Comparison of ENCODE assay signal across 8 cellular contexts in genomic region chr9:112443200-112443599, GRCh38. TPM values are rescaled to one million over a fixed set of nuclear protein-coding genes. Genes with fewer than 3 reads are reported as not detected.
A peak's percentile ranks its signal among the peaks of the same experiment; 100 is the strongest.
DNase-seq lines count a peak whose midpoint lies in the region; ATAC-seq and TF ChIP-seq lines count a peak whose summit lies in the region.

No MANE protein-coding gene starts in this region.

- no peaks in the 10 kb centered on the region for H3K9me3 Mint-ChIP-seq in naive thymus-derived CD8-positive, alpha-beta T cell

- TF ChIP-seq CTCF in NB4 (IDR thresholded peaks at IDR 0.05; ENCODE audit: low read depth, low read length), result peak; percentile 43
- peak; percentile 70 for TF ChIP-seq CTCF in brain microvascular endothelial cell (IDR thresholded peaks at IDR 0.05; ENCODE audit: low read depth, low read length, missing control alignments)

- no peak for ATAC-seq in naive thymus-derived CD8-positive, alpha-beta T cell
- no peak for ATAC-seq in GM19035 (IDR thresholded peaks at IDR 0.05; ENCODE audit: unreplicated experiment)

- POLR2A ChIA-PET in naive thymus-derived CD8-positive, alpha-beta T cell (lab: Charles Lee), result interaction anchor here (1.9 kb wide), 1 partner anchor 44 kb away, joined by 5 read pairs; the partner anchor contains the start of gene KIAA1958

- H3K27me3 Mint-ChIP-seq in naive thymus-derived CD8-positive, alpha-beta T cell, result no peaks in the 10 kb centered on the region

- peaks cover 0 to 29% (median 1%) of the 10 kb centered on the region in 4 donors for H3K4me1 Mint-ChIP-seq in naive thymus-derived CD8-positive, alpha-beta T cell

- H3K36me3 Mint-ChIP-seq in naive thymus-derived CD8-positive, alpha-beta T cell, result peaks cover 0 to 26% (median 5%) of the 10 kb centered on the region in 3 donors

- TF ChIP-seq POLR2A in NB4 (IDR thresholded peaks at IDR 0.05; ENCODE audit: extremely low read depth, insufficient read length), result no peak

- H3K36me3 ChIP-seq in brain microvascular endothelial cell (replicated peaks), result peaks cover 2% of the 10 kb centered on the region

- H3K4me3 Mint-ChIP-seq in naive thymus-derived CD8-positive, alpha-beta T cell, result no peak overlapping the region

- H3K27ac Mint-ChIP-seq in naive thymus-derived CD8-positive, alpha-beta T cell, result no peak overlapping the region

- H3K4me3 ChIP-seq in NB4 (ENCODE audit: low read depth, low read length) (no peak overlapping the region), brain microvascular endothelial cell (ENCODE audit: low read depth, low read length) (no peak overlapping the region)

- in situ Hi-C loops in brain microvascular endothelial cell (cut with HindIII; ENCODE audit: low pct_ligation_motif_present, low sequenced_read_pairs), result no loop called here

- no peaks in the 10 kb centered on the region for H3K27me3 ChIP-seq in brain microvascular endothelial cell (replicated peaks)

- no peak overlapping the region for H3K27ac ChIP-seq in brain microvascular endothelial cell

- DNase-seq in SIG-M5 treated with dmso at 0.1 percent for 504 hours (lab: John Stamatoyannopoulos, UW; ENCODE audit: unreplicated experiment), result peak; percentile 6
- DNase-seq in SIG-M5 (lab: John Stamatoyannopoulos, UW), result no peak
- DNase-seq in NB4 (ENCODE audit: low read depth), result peak; percentile 33
- peak; percentile 14 for DNase-seq in brain microvascular endothelial cell
- DNase-seq in naive thymus-derived CD8-positive, alpha-beta T cell, result peak in 7 of 10 donors; percentile 9 to 48 (median 27)
- DNase-seq in NCI-H1930 (lab: John Stamatoyannopoulos, UW), result no peak
- no peak for DNase-seq in NCI-H2171 treated with DMSO at 0.1 percent for 48 hours (lab: John Stamatoyannopoulos, UW)

RNA-seq across cellular contexts. Expression of gene KIAA1958, which starts 43.4 kb away (rescaled TPM):
- 10 to 100 TPM; 11.5 to 11.8 TPM for total RNA-seq in naive thymus-derived CD8-positive, alpha-beta T cell
- polyA plus RNA-seq in naive thymus-derived CD8-positive, alpha-beta T cell, result 1 to 10 TPM; 2.6 to 4.3 (median 3.7) TPM

Comparison
In these comparisons a context has a peak if more than half of its experiments do, and no peak if none do; other contexts are left out.
1. DNase-seq: peak in SIG-M5 treated with dmso at 0.1 percent for 504 hours (single experiment), NB4 (single experiment), brain microvascular endothelial cell (single experiment) and naive thymus-derived CD8-positive, alpha-beta T cell (7 of 10); none in SIG-M5 (single experiment), NCI-H1930 (0 of 2) and NCI-H2171 treated with DMSO at 0.1 percent for 48 hours (single experiment).